1 cellular context compared by ENCODE assay signal in genomic region chr4:83207497-83208105, GRCh38.
TF ChIP-seq lines count a peak whose summit lies in the region.

No MANE protein-coding gene starts in this region.

TF ChIP-seq in GM23338, 12 proteins besides CTCF, POLR2A, EP300 and RAD21 (continued from another document):
- TF ChIP-seq, protein P1, sequence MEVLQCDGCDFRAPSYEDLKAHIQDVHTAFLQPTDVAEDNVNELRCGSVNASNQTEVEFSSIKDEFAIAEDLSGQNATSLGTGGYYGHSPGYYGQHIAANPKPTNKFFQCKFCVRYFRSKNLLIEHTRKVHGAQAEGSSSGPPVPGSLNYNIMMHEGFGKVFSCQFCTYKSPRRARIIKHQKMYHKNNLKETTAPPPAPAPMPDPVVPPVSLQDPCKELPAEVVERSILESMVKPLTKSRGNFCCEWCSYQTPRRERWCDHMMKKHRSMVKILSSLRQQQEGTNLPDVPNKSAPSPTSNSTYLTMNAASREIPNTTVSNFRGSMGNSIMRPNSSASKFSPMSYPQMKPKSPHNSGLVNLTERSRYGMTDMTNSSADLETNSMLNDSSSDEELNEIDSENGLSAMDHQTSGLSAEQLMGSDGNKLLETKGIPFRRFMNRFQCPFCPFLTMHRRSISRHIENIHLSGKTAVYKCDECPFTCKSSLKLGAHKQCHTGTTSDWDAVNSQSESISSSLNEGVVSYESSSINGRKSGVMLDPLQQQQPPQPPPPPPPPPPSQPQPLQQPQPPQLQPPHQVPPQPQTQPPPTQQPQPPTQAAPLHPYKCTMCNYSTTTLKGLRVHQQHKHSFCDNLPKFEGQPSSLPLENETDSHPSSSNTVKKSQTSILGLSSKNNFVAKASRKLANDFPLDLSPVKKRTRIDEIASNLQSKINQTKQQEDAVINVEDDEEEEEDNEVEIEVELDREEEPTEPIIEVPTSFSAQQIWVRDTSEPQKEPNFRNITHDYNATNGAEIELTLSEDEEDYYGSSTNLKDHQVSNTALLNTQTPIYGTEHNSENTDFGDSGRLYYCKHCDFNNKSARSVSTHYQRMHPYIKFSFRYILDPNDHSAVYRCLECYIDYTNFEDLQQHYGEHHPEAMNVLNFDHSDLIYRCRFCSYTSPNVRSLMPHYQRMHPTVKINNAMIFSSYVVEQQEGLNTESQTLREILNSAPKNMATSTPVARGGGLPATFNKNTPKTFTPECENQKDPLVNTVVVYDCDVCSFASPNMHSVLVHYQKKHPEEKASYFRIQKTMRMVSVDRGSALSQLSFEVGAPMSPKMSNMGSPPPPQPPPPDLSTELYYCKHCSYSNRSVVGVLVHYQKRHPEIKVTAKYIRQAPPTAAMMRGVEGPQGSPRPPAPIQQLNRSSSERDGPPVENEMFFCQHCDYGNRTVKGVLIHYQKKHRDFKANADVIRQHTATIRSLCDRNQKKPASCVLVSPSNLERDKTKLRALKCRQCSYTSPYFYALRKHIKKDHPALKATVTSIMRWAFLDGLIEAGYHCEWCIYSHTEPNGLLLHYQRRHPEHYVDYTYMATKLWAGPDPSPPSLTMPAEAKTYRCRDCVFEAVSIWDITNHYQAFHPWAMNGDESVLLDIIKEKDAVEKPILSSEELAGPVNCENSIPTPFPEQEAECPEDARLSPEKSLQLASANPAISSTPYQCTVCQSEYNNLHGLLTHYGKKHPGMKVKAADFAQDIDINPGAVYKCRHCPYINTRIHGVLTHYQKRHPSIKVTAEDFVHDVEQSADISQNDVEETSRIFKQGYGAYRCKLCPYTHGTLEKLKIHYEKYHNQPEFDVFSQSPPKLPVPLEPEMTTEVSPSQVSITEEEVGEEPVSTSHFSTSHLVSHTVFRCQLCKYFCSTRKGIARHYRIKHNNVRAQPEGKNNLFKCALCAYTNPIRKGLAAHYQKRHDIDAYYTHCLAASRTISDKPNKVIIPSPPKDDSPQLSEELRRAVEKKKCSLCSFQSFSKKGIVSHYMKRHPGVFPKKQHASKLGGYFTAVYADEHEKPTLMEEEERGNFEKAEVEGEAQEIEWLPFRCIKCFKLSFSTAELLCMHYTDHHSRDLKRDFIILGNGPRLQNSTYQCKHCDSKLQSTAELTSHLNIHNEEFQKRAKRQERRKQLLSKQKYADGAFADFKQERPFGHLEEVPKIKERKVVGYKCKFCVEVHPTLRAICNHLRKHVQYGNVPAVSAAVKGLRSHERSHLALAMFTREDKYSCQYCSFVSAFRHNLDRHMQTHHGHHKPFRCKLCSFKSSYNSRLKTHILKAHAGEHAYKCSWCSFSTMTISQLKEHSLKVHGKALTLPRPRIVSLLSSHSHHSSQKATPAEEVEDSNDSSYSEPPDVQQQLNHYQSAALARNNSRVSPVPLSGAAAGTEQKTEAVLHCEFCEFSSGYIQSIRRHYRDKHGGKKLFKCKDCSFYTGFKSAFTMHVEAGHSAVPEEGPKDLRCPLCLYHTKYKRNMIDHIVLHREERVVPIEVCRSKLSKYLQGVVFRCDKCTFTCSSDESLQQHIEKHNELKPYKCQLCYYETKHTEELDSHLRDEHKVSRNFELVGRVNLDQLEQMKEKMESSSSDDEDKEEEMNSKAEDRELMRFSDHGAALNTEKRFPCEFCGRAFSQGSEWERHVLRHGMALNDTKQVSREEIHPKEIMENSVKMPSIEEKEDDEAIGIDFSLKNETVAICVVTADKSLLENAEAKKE (CRISPR knock-in tag; IDR thresholded peaks at IDR 0.05) = no peak
- no peak for TF ChIP-seq POLR2AphosphoS5 (IDR thresholded peaks at IDR 0.05; ENCODE audit: low read depth)
- no peak for TF ChIP-seq EZH2phosphoT487 (IDR thresholded peaks at IDR 0.05; ENCODE audit: unreplicated experiment)
- TF ChIP-seq, protein P2, sequence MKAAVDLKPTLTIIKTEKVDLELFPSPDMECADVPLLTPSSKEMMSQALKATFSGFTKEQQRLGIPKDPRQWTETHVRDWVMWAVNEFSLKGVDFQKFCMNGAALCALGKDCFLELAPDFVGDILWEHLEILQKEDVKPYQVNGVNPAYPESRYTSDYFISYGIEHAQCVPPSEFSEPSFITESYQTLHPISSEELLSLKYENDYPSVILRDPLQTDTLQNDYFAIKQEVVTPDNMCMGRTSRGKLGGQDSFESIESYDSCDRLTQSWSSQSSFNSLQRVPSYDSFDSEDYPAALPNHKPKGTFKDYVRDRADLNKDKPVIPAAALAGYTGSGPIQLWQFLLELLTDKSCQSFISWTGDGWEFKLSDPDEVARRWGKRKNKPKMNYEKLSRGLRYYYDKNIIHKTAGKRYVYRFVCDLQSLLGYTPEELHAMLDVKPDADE (IDR thresholded peaks at IDR 0.05) = no peak
- TF ChIP-seq STAT1 (IDR thresholded peaks at IDR 0.05; ENCODE audit: unreplicated experiment) = no peak
- no peak for TF ChIP-seq JUNB (IDR thresholded peaks at IDR 0.05; ENCODE audit: unreplicated experiment)
- TF ChIP-seq CREB1 (CRISPR knock-in tag; IDR thresholded peaks at IDR 0.05; ENCODE audit: low read depth) = no peak
- no peak for TF ChIP-seq EZH2 (IDR thresholded peaks at IDR 0.05; ENCODE audit: low read depth, unreplicated experiment)
